Comparison of ENCODE assay signal across 13 cellular contexts in the genomic region with DNA sequence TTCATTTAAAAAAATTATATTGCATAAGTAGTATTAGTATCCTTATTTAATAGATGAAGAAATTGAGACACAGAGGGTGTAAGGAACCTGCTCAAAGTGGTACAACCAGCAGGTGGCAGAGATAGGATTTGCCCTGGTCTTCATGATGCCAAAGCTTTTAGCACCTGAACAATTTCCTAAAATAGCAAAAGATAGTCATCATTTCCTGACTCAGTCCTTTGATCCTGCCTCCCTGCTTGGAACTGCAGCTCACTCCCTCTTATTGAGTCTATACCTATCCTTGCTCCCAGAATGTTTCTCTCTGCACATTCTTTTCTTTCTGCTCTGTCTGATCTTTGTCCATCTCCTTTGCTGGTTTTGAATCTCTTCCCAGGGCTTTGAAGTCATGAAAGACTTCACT.
A peak's percentile ranks its signal among the peaks of the same experiment; 100 is the strongest.
DNase-seq lines count a peak whose midpoint lies in the region; ATAC-seq lines count a peak whose summit lies in the region.
"Had no signal": no experiment of that assay in that cellular context is flagged by ENCODE, and none has a peak within 500 bp of the region (broad histone marks: within the 10 kb centered on the region; RNA-seq: fewer than 3 reads in every experiment).

No MANE protein-coding gene starts in this region.

- peak; percentile 1 for DNase-seq in DMS53 treated with DMSO at 0.1 percent for 48 hours (lab: John Stamatoyannopoulos, UW; ENCODE audit: unreplicated experiment)
- peak; percentile 41 for DNase-seq in HT1080 (ENCODE audit: low read depth)
- peak; percentile 4 for DNase-seq in SW480 (ENCODE audit: low spot score)
- peak; percentile 49 for DNase-seq in kidney tubule cell (ENCODE audit: low spot score)
- no peak for DNase-seq in activated CD4-positive, alpha-beta T cell treated with anti-CD3 and anti-CD28 coated beads for 4 hours
- no peak for DNase-seq in SIG-M5 treated with dmso at 0.1 percent for 504 hours (lab: John Stamatoyannopoulos, UW; ENCODE audit: unreplicated experiment)
- DNase-seq in NCI-H82 (lab: John Stamatoyannopoulos, UW), result no peak
- DNase-seq: CD8-positive, alpha-beta T cell; COR-L47; H7 had no signal

- no peak for ATAC-seq in GM21526 (IDR thresholded peaks at IDR 0.05; ENCODE audit: low FRiP score, unreplicated experiment)
- ATAC-seq: CD8-positive, alpha-beta T cell; GM23338; K562 had no signal

Comparison
In these comparisons a context has a peak if more than half of its experiments do, and no peak if none do; other contexts are left out.
1. DNase-seq: peak in DMS53 treated with DMSO at 0.1 percent for 48 hours (single experiment), HT1080 (single experiment), SW480 (single experiment) and kidney tubule cell (single experiment); none in activated CD4-positive, alpha-beta T cell treated with anti-CD3 and anti-CD28 coated beads for 4 hours (0 of 2), SIG-M5 treated with dmso at 0.1 percent for 504 hours (single experiment) and NCI-H82 (single experiment).